1 cellular context compared by ENCODE assay signal in genomic region chr6:43495409-43495941, GRCh38.
TF ChIP-seq lines count a peak whose summit lies in the region.

No MANE protein-coding gene starts in this region.

TF ChIP-seq in K562, 482 proteins besides CTCF, POLR2A, EP300 and RAD21:
- TF ChIP-seq MGA (IDR thresholded peaks at IDR 0.05) (no peak), NCOA1 (IDR thresholded peaks at IDR 0.05; ENCODE audit: low read depth) (no peak), USF2 (CRISPR knock-in tag; IDR thresholded peaks at IDR 0.05) (no peak), RFX5 (IDR thresholded peaks at IDR 0.05; ENCODE audit: low read depth, low read length) (no peak), KLF6 (CRISPR knock-in tag; IDR thresholded peaks at IDR 0.05; ENCODE audit: borderline replicate concordance) (no peak), KDM1A (IDR thresholded peaks at IDR 0.05) (no peak), ZFPM2 (CRISPR knock-in tag; IDR thresholded peaks at IDR 0.05) (no peak), FOXK1 (CRISPR knock-in tag; IDR thresholded peaks at IDR 0.05; ENCODE audit: borderline replicate concordance) (no peak)
